ENCODE assay signal across 17 cellular contexts in the genomic region with DNA sequence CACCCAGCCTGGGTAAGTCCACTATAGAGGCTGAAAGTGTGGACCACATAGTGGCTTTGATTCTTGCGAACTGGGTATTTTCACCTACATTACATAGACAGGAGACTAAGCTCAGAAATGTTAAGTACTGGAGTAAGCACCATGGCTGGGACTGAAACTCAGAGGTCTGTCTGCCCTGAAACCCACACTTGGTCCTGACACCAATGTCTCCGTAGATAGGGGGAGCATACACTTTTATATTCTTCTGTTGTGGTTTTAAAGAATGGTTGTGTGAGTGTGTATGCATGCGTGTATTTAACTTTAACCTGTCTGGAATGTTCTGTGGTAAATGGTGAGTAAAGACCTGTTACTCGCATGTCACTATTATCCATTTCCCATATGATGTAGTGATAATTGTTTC. TPM values are rescaled to one million over a fixed set of nuclear protein-coding genes. Genes with fewer than 3 reads are reported as not detected.
"Had no signal": no experiment of that assay in that cellular context is flagged by ENCODE, and none has a peak within 500 bp of the region (broad histone marks: within the 10 kb centered on the region; RNA-seq: fewer than 3 reads in every experiment).

No MANE protein-coding gene starts in this region.

- H3K9me3 ChIP-seq: esophagus squamous epithelium, mucosa of descending colon, neutrophil, upper lobe of right lung had no signal

- H3K27ac ChIP-seq: esophagus squamous epithelium, neutrophil, SK-N-MC, upper lobe of right lung had no signal

- H3K36me3 ChIP-seq: esophagus squamous epithelium, neutrophil, upper lobe of right lung had no signal

- H3K4me1 Mint-ChIP-seq: activated CD4-positive, alpha-beta T cell treated with anti-CD3 and anti-CD28 coated beads, Interleukin-2, amount 10 ng/mL, durations not matched to agents 7 days and 5 days; immature natural killer cell; naive thymus-derived CD8-positive, alpha-beta T cell had no signal

- H3K4me3 Mint-ChIP-seq: activated CD4-positive, alpha-beta T cell treated with anti-CD3 and anti-CD28 coated beads, Interleukin-2, amount 10 ng/mL, durations not matched to agents 7 days and 5 days; immature natural killer cell; naive thymus-derived CD8-positive, alpha-beta T cell had no signal

- DNase-seq: activated CD4-positive, alpha-beta T cell treated with anti-CD3 and anti-CD28 coated beads, Interleukin-2, amount 10 ng/mL, durations not matched to agents 7 days and 5 days; activated naive CD4-positive, alpha-beta T cell treated with Interleukin-2 at 50 U/mL for 16 hours; amniotic stem cell; dermis blood vessel endothelial cell; esophagus squamous epithelium; foreskin fibroblast; immature natural killer cell; naive thymus-derived CD8-positive, alpha-beta T cell; stimulated activated CD4-positive, alpha-beta T cell treated with anti-CD3 and anti-CD28 coated beads, Interleukin-12 subunit alpha, Interleukin-12 subunit beta, amount 100 ng/mL, for 4 hours; stimulated activated naive CD4-positive, alpha-beta T cell treated with Interleukin-2 at 50 U/mL for 16 hours; T-helper 1 cell; upper lobe of right lung had no signal

- ATAC-seq: mucosa of descending colon; naive thymus-derived CD8-positive, alpha-beta T cell; sciatic nerve; upper lobe of right lung had no signal

- H3K9me3 Mint-ChIP-seq: activated CD4-positive, alpha-beta T cell treated with anti-CD3 and anti-CD28 coated beads, Interleukin-2, amount 10 ng/mL, durations not matched to agents 7 days and 5 days; immature natural killer cell; naive thymus-derived CD8-positive, alpha-beta T cell had no signal

- H3K4me3 ChIP-seq: esophagus squamous epithelium, mucosa of descending colon, SK-N-MC, upper lobe of right lung had no signal

- H3K27ac Mint-ChIP-seq: immature natural killer cell; naive thymus-derived CD8-positive, alpha-beta T cell; progenitor cell of endocrine pancreas had no signal

- H3K4me1 ChIP-seq: esophagus squamous epithelium, upper lobe of right lung had no signal

- H3K27me3 ChIP-seq: upper lobe of right lung had no signal

- H3K36me3 Mint-ChIP-seq: immature natural killer cell; naive thymus-derived CD8-positive, alpha-beta T cell had no signal

RNA-seq across cellular contexts. Expression of a gene that starts 10.3 kb away (rescaled TPM):
- total RNA-seq: activated CD4-positive, alpha-beta T cell treated with anti-CD3 and anti-CD28 coated beads, Interleukin-2, amount 10 ng/mL, durations not matched to agents 7 days and 5 days; naive thymus-derived CD8-positive, alpha-beta T cell; progenitor cell of endocrine pancreas; upper lobe of right lung had no signal
